In the genomic region with DNA sequence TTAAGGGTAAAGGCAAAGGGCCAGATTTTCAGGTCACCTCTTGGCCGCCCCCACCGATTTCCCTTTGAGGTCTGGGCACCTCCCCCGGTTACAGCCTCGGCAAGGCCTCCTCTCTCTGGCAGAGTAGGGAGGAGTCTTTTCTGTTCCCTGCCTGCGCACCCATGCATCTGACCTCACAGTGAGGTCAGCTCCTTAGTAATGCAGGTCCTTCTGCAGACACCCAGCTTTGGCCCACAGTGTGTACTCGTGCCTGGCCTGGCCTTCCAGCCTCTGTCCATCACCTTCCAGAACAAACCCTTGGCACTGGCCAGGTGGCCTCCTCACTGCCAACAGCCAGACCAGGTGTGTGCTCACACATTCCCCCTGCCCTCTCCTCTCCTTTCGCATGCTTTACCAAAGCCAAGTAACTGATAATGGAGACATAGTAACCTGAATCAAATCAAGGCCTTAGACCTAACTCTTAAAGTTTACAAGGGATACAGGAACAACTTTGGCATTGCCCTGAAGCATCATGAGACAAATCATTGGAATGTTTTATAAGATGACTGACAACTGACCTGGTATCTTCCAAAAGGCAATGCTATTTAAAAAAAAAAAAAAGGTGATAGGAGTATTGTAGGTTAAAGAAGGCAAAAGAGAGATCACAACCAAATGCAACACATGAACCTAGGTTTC, we compare ENCODE assay signal across 1 cellular context.
TF ChIP-seq lines count a peak whose summit lies in the region.

No MANE protein-coding gene starts in this region.

TF ChIP-seq in K562, 482 proteins besides CTCF, POLR2A, EP300 and RAD21 (continued from another document):
- TF ChIP-seq GTF3C2 (IDR thresholded peaks at IDR 0.05; ENCODE audit: borderline replicate concordance, extremely low read depth, insufficient read length) (no peak), HLTF (IDR thresholded peaks at IDR 0.05) (no peak), NRF1 (conservative IDR thresholded peaks at IDR 0.05 in 1 of 2, IDR thresholded peaks at IDR 0.05 in 1 of 2) (peak; percentile 69 to 75), TFE3 (CRISPR knock-in tag; IDR thresholded peaks at IDR 0.05) (no peak), NR2C2 (CRISPR knock-in tag; IDR thresholded peaks at IDR 0.05) (no peak), NR2C2 (tag; IDR thresholded peaks at IDR 0.05) (peak; percentile 42; the same call in 1 of the 2 replicates), ATF1 (CRISPR knock-in tag; IDR thresholded peaks at IDR 0.05) (no peak), ATF1 (tag; IDR thresholded peaks at IDR 0.05) (0 out of 2 replicates have a peak, but pooled peaks have one; percentile 11)
- TF ChIP-seq, protein P1, sequence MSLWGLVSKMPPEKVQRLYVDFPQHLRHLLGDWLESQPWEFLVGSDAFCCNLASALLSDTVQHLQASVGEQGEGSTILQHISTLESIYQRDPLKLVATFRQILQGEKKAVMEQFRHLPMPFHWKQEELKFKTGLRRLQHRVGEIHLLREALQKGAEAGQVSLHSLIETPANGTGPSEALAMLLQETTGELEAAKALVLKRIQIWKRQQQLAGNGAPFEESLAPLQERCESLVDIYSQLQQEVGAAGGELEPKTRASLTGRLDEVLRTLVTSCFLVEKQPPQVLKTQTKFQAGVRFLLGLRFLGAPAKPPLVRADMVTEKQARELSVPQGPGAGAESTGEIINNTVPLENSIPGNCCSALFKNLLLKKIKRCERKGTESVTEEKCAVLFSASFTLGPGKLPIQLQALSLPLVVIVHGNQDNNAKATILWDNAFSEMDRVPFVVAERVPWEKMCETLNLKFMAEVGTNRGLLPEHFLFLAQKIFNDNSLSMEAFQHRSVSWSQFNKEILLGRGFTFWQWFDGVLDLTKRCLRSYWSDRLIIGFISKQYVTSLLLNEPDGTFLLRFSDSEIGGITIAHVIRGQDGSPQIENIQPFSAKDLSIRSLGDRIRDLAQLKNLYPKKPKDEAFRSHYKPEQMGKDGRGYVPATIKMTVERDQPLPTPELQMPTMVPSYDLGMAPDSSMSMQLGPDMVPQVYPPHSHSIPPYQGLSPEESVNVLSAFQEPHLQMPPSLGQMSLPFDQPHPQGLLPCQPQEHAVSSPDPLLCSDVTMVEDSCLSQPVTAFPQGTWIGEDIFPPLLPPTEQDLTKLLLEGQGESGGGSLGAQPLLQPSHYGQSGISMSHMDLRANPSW (CRISPR knock-in tag; IDR thresholded peaks at IDR 0.05): no peak
